8 cellular contexts compared by ENCODE assay signal in the genomic region with DNA sequence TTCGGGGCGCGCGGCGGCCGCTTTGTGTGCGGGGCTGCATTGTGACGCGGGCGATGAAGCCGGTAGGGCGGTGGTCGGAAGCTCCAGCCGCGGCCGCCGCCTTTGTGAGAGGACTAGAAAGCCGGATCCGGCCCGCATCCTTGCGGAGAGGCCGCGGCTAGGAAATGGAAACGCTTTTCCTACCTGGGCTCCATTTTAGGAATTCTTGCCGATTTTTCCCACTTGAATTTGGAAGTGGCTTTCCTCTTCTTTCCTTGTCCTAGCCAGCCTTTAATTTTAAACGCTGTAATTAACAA. TPM values are rescaled to one million over a fixed set of nuclear protein-coding genes. Genes with fewer than 3 reads are reported as not detected.
DNase-seq lines count a peak whose midpoint lies in the region; ATAC-seq and TF ChIP-seq lines count a peak whose summit lies in the region.

No MANE protein-coding gene starts in this region.

- H3K27me3 ChIP-seq in kidney epithelial cell (ENCODE audit: control insufficient read depth, insufficient read depth, low read length), result no peaks in the 10 kb centered on the region

- peak overlapping the region; percentile 97 for H3K27ac ChIP-seq in adipose tissue (ENCODE audit: low read depth, low read length)
- peak overlapping the region; percentile 95 for H3K27ac ChIP-seq in temporal lobe (ENCODE audit: low read depth, low read length)

- no peaks in the 10 kb centered on the region for H3K36me3 ChIP-seq in kidney epithelial cell (ENCODE audit: control insufficient read depth, insufficient read depth, low read length)

- 1 to 22% (median 1%) methylated on average over 25 to 26 of the region's 26 CpGs for WGBS in adipose tissue, 3 donors

- H3K4me3 ChIP-seq in kidney epithelial cell (ENCODE audit: low read depth, low read length), result peak overlapping the region; percentile 75

- no peak for TF ChIP-seq POLR2A in erythroblast (IDR thresholded peaks at IDR 0.05; ENCODE audit: low read length)

- peak; percentile 27 for DNase-seq in activated gamma-delta T cell (lab: John Stamatoyannopoulos, UW)
- DNase-seq in activated gamma-delta T cell treated with Interleukin-2 at 50 U/mL for 16 hours, result no peak
- no peak for DNase-seq in kidney epithelial cell (ENCODE audit: low read depth)
- no peak for DNase-seq in erythroblast (lab: John Stamatoyannopoulos, UW)

- no peak for ATAC-seq in HG02759 (IDR thresholded peaks at IDR 0.05; ENCODE audit: unreplicated experiment)
- no peak for ATAC-seq in GM21717 (IDR thresholded peaks at IDR 0.05; ENCODE audit: unreplicated experiment)

- no peak for TF ChIP-seq CTCF in kidney epithelial cell (IDR thresholded peaks at IDR 0.05; ENCODE audit: insufficient read depth, low read length, poor library complexity, severe bottlenecking)

RNA-seq across cellular contexts. Expression of a gene that starts 0.7 kb away (rescaled TPM):
- polyA plus RNA-seq in adipose tissue, result over 10,000 TPM in 1 of 3 donors, 1,000 to 10,000 TPM in 2; 1,590 to 13,149 (median 4,716) TPM
- 2,437 and 3,601 TPM in 2 replicates for total RNA-seq in kidney epithelial cell
- total RNA-seq in temporal lobe, result 2,203 TPM
